9 cellular contexts compared by ENCODE assay signal in the genomic region with DNA sequence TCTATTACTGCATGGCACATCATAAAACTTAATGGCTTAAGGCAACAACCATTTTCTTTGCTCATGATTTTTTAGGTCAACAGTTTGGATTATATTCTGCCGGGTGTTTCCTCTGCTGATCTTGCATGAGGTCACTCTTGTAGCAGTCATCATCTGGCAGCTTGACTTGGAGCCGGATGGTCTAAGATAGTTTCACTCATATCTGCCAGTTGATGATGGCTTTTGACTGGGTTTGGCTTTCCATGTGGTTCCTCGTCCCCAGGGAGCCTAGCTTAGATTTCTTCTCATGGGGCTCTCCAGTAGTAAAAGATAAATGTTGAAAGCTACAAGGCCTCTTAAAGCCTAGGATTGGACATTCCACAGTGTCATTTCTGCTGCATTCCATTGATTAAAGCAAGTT. TPM values are rescaled to one million over a fixed set of nuclear protein-coding genes. Genes with fewer than 3 reads are reported as not detected.
DNase-seq lines count a peak whose midpoint lies in the region; ATAC-seq and TF ChIP-seq lines count a peak whose summit lies in the region.
"Had no signal": no experiment of that assay in that cellular context is flagged by ENCODE, and none has a peak within 500 bp of the region (broad histone marks: within the 10 kb centered on the region; RNA-seq: fewer than 3 reads in every experiment).

No MANE protein-coding gene starts in this region.

- no peak for TF ChIP-seq CTCF in epithelial cell of esophagus (IDR thresholded peaks at IDR 0.05; ENCODE audit: insufficient read depth, low read depth, low read length, missing control alignments)

- H3K4me3 ChIP-seq in epithelial cell of esophagus (ENCODE audit: low read length), result no peak overlapping the region
- H3K4me3 ChIP-seq: skin epidermis had no signal

- intact Hi-C loops in activated CD4-positive, alpha-beta T cell treated with anti-CD3 and anti-CD28 coated beads for 36 hours (cut with DNase I, micrococcal nuclease), result loop anchor here (1.0 to 10.0 kb wide), 3 partner anchors 28 to 298 kb away; a partner anchor contains a TSS

- H3K27me3 Mint-ChIP-seq in activated CD4-positive, alpha-beta T cell treated with anti-CD3 and anti-CD28 coated beads for 36 hours, result no peaks in the 10 kb centered on the region

- H3K4me3 Mint-ChIP-seq in activated CD4-positive, alpha-beta T cell treated with anti-CD3 and anti-CD28 coated beads for 36 hours, result peak overlapping the region; percentile 64

- peaks cover 19% of the 10 kb centered on the region for H3K36me3 Mint-ChIP-seq in activated CD4-positive, alpha-beta T cell treated with anti-CD3 and anti-CD28 coated beads for 36 hours (ENCODE audit: low read depth)

- POLR2A ChIA-PET in activated CD4-positive, alpha-beta T cell treated with anti-CD3 and anti-CD28 coated beads for 36 hours (lab: Charles Lee), result interaction anchor here (1.0 kb wide), 2 partner anchors 28 to 67 kb away, joined by 3 read pairs; a partner anchor contains a TSS

- CTCF ChIA-PET in activated CD4-positive, alpha-beta T cell treated with anti-CD3 and anti-CD28 coated beads for 36 hours (lab: Charles Lee), result interaction anchor here (0.5 to 1.4 kb wide), 6 partner anchors 13 to 198 kb away, joined by 3 to 6 read pairs (median 4); no protein-coding TSS in a partner anchor

- H3K27ac Mint-ChIP-seq in activated CD4-positive, alpha-beta T cell treated with anti-CD3 and anti-CD28 coated beads for 36 hours, result peak overlapping the region; percentile 97

- peaks cover 75% of the 10 kb centered on the region for H3K4me1 Mint-ChIP-seq in activated CD4-positive, alpha-beta T cell treated with anti-CD3 and anti-CD28 coated beads for 36 hours

- peaks cover 5% of the 10 kb centered on the region for H3K9me3 Mint-ChIP-seq in activated CD4-positive, alpha-beta T cell treated with anti-CD3 and anti-CD28 coated beads for 36 hours (ENCODE audit: low read depth)

- ATAC-seq in activated CD4-positive, alpha-beta T cell treated with anti-CD3 and anti-CD28 coated beads for 36 hours, result peak; percentile 76
- ATAC-seq in HG02798 (IDR thresholded peaks at IDR 0.05; ENCODE audit: poor library complexity, unreplicated experiment), result peak; percentile 59

- peak; percentile 46 for DNase-seq in activated CD4-positive, alpha-beta T cell treated with anti-CD3 and anti-CD28 coated beads for 36 hours
- DNase-seq in activated CD4-positive, alpha-beta T cell treated with anti-CD3 and anti-CD28 coated beads for 1 hour, result no peak
- DNase-seq in RPMI8226, result peak; percentile 16
- peak; percentile 34 for DNase-seq in epithelial cell of esophagus (ENCODE audit: low read depth)
- peak; percentile 58 for DNase-seq in pons (ENCODE audit: low spot score)
- no peak for DNase-seq in NCI-H2171 treated with DMSO at 0.1 percent for 48 hours (lab: John Stamatoyannopoulos, UW)
- no peak for DNase-seq in NCI-H345 treated with DMSO at 0.1 percent for 48 hours (lab: John Stamatoyannopoulos, UW; ENCODE audit: unreplicated experiment)

RNA-seq across cellular contexts. Expression of a gene that starts 27.4 kb away (rescaled TPM):
- 10 to 100 TPM; 45.8 to 46.7 TPM for total RNA-seq in activated CD4-positive, alpha-beta T cell treated with anti-CD3 and anti-CD28 coated beads for 36 hours

Comparison
In these comparisons a context has a peak if more than half of its experiments do, and no peak if none do; other contexts are left out.
1. DNase-seq: peak in activated CD4-positive, alpha-beta T cell treated with anti-CD3 and anti-CD28 coated beads for 36 hours (single experiment), RPMI8226 (single experiment), epithelial cell of esophagus (single experiment) and pons (single experiment); none in activated CD4-positive, alpha-beta T cell treated with anti-CD3 and anti-CD28 coated beads for 1 hour (single experiment), NCI-H2171 treated with DMSO at 0.1 percent for 48 hours (single experiment) and NCI-H345 treated with DMSO at 0.1 percent for 48 hours (single experiment).